Comparison of ENCODE assay signal across 8 cellular contexts in genomic region chr7:24401628-24402593, GRCh38.
DNase-seq lines count a peak whose midpoint lies in the region; ATAC-seq, FAIRE-seq and TF ChIP-seq lines count a peak whose summit lies in the region.

No MANE protein-coding gene starts in this region.

- H3K36me3 ChIP-seq in astrocyte (ENCODE audit: insufficient read depth, low read length) (no peaks in the 10 kb centered on the region), HepG2 (replicated peaks in 1 of 2; ENCODE audit: control insufficient read depth in 1 of 2, insufficient read depth in 2 of 2, low read length in 2 of 2) (no peaks in the 10 kb centered on the region)

- no peaks in the 10 kb centered on the region for H4K20me1 ChIP-seq in astrocyte (ENCODE audit: insufficient read depth, low read length)
- no peaks in the 10 kb centered on the region for H4K20me1 ChIP-seq in HepG2 (ENCODE audit: insufficient read depth, low read length)

- H3K9ac ChIP-seq in astrocyte (ENCODE audit: low read length) (peak overlapping the region; percentile 33), HepG2 (ENCODE audit: insufficient read depth, low read depth, low read length) (no peak overlapping the region)

- no peaks in the 10 kb centered on the region for H3K36me3 Mint-ChIP-seq in astrocyte (ENCODE audit: low read depth, unreplicated experiment)
- H3K36me3 Mint-ChIP-seq in activated naive CD4-positive, alpha-beta T cell treated with anti-CD3 and anti-CD28 coated beads, Interleukin-2, amount 10 ng/mL, durations not matched to agents 7 days and 5 days, result no peaks in the 10 kb centered on the region

- TF ChIP-seq RAD21 in HepG2 (CRISPR knock-in tag; IDR thresholded peaks at IDR 0.05), result no peak; the same call in 1 of the 2 replicates

- TF ChIP-seq EP300 in HepG2 (IDR thresholded peaks at IDR 0.05; ENCODE audit: low read depth in 2 of 2, low read length in 2 of 2) (no peak), HepG2 (CRISPR knock-in tag; IDR thresholded peaks at IDR 0.05; ENCODE audit: borderline replicate concordance) (no peak)

- POLR2A ChIA-PET in HepG2 (lab: Yijun Ruan, JAX), result no interaction called here

- WGBS in HepG2 (ENCODE audit: low lambda C conversion rate), result 29% methylated on average over 13 of the region's 15 CpGs

- DNase-seq in LHCN-M2 (ENCODE audit: low read depth) (peak; percentile 45), astrocyte (ENCODE audit: low read depth) (peak; percentile 12), HepG2 (ENCODE audit: low spot score) (peak; percentile 31), NCI-H2029 treated with DMSO at 0.1 percent for 48 hours (lab: John Stamatoyannopoulos, UW) (no peak)
- no peak for DNase-seq in activated naive CD4-positive, alpha-beta T cell treated with anti-CD3 and anti-CD28 coated beads, Interleukin-2, amount 10 ng/mL, durations not matched to agents 7 days and 5 days

- H3K27ac Mint-ChIP-seq in astrocyte (ENCODE audit: unreplicated experiment), result no peak overlapping the region
- no peak overlapping the region for H3K27ac Mint-ChIP-seq in activated naive CD4-positive, alpha-beta T cell treated with anti-CD3 and anti-CD28 coated beads, Interleukin-2, amount 10 ng/mL, durations not matched to agents 7 days and 5 days

- intact Hi-C loops in HepG2 (cut with micrococcal nuclease; ENCODE audit: unreplicated experiment), result loop anchor here (1.0 to 2.0 kb wide), 2 partner anchors 186 to 263 kb away; no protein-coding TSS in a partner anchor

- in situ Hi-C loops in HepG2 (cut with HindIII; ENCODE audit: extremely low pct_ligation_motif_present, low pct_unique_long_range_greater_than_20kb), result loop anchor here (5.0 to 10.0 kb wide), 2 partner anchors 265 to 537 kb away; no protein-coding TSS in a partner anchor

- no peak overlapping the region for H3K4me3 Mint-ChIP-seq in astrocyte (ENCODE audit: unreplicated experiment)
- no peak overlapping the region for H3K4me3 Mint-ChIP-seq in activated naive CD4-positive, alpha-beta T cell treated with anti-CD3 and anti-CD28 coated beads, Interleukin-2, amount 10 ng/mL, durations not matched to agents 7 days and 5 days

- H3K9me3 ChIP-seq in astrocyte (ENCODE audit: insufficient read depth, low read depth, low read length) (no peaks in the 10 kb centered on the region), HepG2 (ENCODE audit: low read length) (no peaks in the 10 kb centered on the region)

- BruUV-seq in HepG2 (replicated peaks; lab: Mats Ljungman, UMichigan), result no TSS peak

- ATAC-seq in HepG2, result peak; percentile 56; the same call in 2 of the 3 replicates
- ATAC-seq in HG03565 (IDR thresholded peaks at IDR 0.05; ENCODE audit: unreplicated experiment), result no peak

- H3K79me2 ChIP-seq in astrocyte (ENCODE audit: insufficient read depth, low read length), result no peaks in the 10 kb centered on the region
- H3K79me2 ChIP-seq in HepG2 (ENCODE audit: insufficient read depth, low read length), result no peaks in the 10 kb centered on the region

- H3K4me1 Mint-ChIP-seq in astrocyte (ENCODE audit: low read depth, unreplicated experiment), result peaks cover 5% of the 10 kb centered on the region
- H3K4me1 Mint-ChIP-seq in activated naive CD4-positive, alpha-beta T cell treated with anti-CD3 and anti-CD28 coated beads, Interleukin-2, amount 10 ng/mL, durations not matched to agents 7 days and 5 days, result peaks cover 5% of the 10 kb centered on the region

- H2AFZ ChIP-seq in astrocyte (ENCODE audit: low read depth, low read length), result peak overlapping the region; percentile 58
- peak overlapping the region; percentile 42 for H2AFZ ChIP-seq in HepG2 (ENCODE audit: low read length)

- H3K4me1 ChIP-seq in astrocyte (ENCODE audit: insufficient read depth, low read length), result no peaks in the 10 kb centered on the region
- no peaks in the 10 kb centered on the region for H3K4me1 ChIP-seq in HepG2 (ENCODE audit: insufficient read depth, low read length)

- peaks cover 2% of the 10 kb centered on the region for H3K9me3 Mint-ChIP-seq in astrocyte (ENCODE audit: unreplicated experiment)
- no peaks in the 10 kb centered on the region for H3K9me3 Mint-ChIP-seq in activated naive CD4-positive, alpha-beta T cell treated with anti-CD3 and anti-CD28 coated beads, Interleukin-2, amount 10 ng/mL, durations not matched to agents 7 days and 5 days

- H3K27me3 Mint-ChIP-seq in astrocyte (ENCODE audit: low read depth, unreplicated experiment), result peaks cover 12% of the 10 kb centered on the region
- H3K27me3 Mint-ChIP-seq in activated naive CD4-positive, alpha-beta T cell treated with anti-CD3 and anti-CD28 coated beads, Interleukin-2, amount 10 ng/mL, durations not matched to agents 7 days and 5 days, result peaks cover 4% of the 10 kb centered on the region

- no peaks in the 10 kb centered on the region for H3K27me3 ChIP-seq in astrocyte (ENCODE audit: insufficient read depth, low read length)
- no peaks in the 10 kb centered on the region for H3K27me3 ChIP-seq in HepG2 (ENCODE audit: control insufficient read depth in 1 of 2, insufficient read depth in 2 of 2, low read length in 2 of 2)

- H3K4me3 ChIP-seq in astrocyte (ENCODE audit: insufficient read depth, low read depth, low read length) (no peak overlapping the region), HepG2 (replicated peaks in 1 of 3; ENCODE audit: insufficient read depth in 1 of 3, low read depth in 2 of 3, low read length in 3 of 3) (no peak overlapping the region)

- H3K4me2 ChIP-seq in astrocyte (ENCODE audit: low read length), result peak overlapping the region; percentile 82
- no peak overlapping the region for H3K4me2 ChIP-seq in HepG2 (ENCODE audit: low read depth, low read length)

- TF ChIP-seq POLR2A in HepG2 (IDR thresholded peaks at IDR 0.05; ENCODE audit: insufficient read depth in 1 of 2, low read depth in 2 of 2, low read length in 2 of 2), result no peak

- peak; percentile 47 for TF ChIP-seq CTCF in GM12872 (IDR thresholded peaks at IDR 0.05; ENCODE audit: insufficient read depth, low read depth, low read length)
- peak; percentile 47 for TF ChIP-seq CTCF in astrocyte (IDR thresholded peaks at IDR 0.05; ENCODE audit: insufficient read depth, low read depth, low read length)
- TF ChIP-seq CTCF in HepG2 (CRISPR knock-in tag; IDR thresholded peaks at IDR 0.05), result peak; percentile 50

- FAIRE-seq in A204.1 (lab: Jason Lieb, UNC) (peak; percentile 82), astrocyte (lab: Jason Lieb, UNC) (no peak), HepG2 (lab: Jason Lieb, UNC) (no peak)

- no peak overlapping the region for H3K27ac ChIP-seq in astrocyte (ENCODE audit: low read depth, low read length)
- H3K27ac ChIP-seq in HepG2 (ENCODE audit: extremely low read length, insufficient read depth, low read length), result no peak overlapping the region

- CTCF ChIA-PET in HepG2 (lab: Yijun Ruan, JAX; ENCODE audit: low intra/inter-chr PET ratio, low total read pairs), result interaction anchor here (1.2 to 1.4 kb wide), 2 partner anchors 186 to 264 kb away, joined by 10 to 11 read pairs; no protein-coding TSS in a partner anchor
- CTCF ChIA-PET in activated naive CD4-positive, alpha-beta T cell treated with anti-CD3 and anti-CD28 coated beads, Interleukin-2, amount 10 ng/mL, durations not matched to agents 7 days and 5 days (lab: Charles Lee), result no interaction called here

TF ChIP-seq in HepG2, 621 proteins besides CTCF, POLR2A, EP300 and RAD21:
- peak; percentile 47; the same call in 1 of the 2 replicates for TF ChIP-seq SMC3 (IDR thresholded peaks at IDR 0.05; ENCODE audit: low read length)
- TF ChIP-seq, protein P1, sequence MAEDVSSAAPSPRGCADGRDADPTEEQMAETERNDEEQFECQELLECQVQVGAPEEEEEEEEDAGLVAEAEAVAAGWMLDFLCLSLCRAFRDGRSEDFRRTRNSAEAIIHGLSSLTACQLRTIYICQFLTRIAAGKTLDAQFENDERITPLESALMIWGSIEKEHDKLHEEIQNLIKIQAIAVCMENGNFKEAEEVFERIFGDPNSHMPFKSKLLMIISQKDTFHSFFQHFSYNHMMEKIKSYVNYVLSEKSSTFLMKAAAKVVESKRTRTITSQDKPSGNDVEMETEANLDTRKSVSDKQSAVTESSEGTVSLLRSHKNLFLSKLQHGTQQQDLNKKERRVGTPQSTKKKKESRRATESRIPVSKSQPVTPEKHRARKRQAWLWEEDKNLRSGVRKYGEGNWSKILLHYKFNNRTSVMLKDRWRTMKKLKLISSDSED (CRISPR knock-in tag; IDR thresholded peaks at IDR 0.05), result no peak
- peak; percentile 56 for TF ChIP-seq STAG1 (CRISPR knock-in tag; IDR thresholded peaks at IDR 0.05)

Comparison
In these comparisons a context has a peak if more than half of its experiments do, and no peak if none do; other contexts are left out.
1. DNase-seq: peak in LHCN-M2 (single experiment), astrocyte (single experiment) and HepG2 (single experiment); none in activated naive CD4-positive, alpha-beta T cell treated with anti-CD3 and anti-CD28 coated beads, Interleukin-2, amount 10 ng/mL, durations not matched to agents 7 days and 5 days (single experiment) and NCI-H2029 treated with DMSO at 0.1 percent for 48 hours (single experiment).
2. Peak in every context shown above with its lines, with median percentiles within 50 percentile points of each other: CTCF ChIP-seq.